In the genomic region with DNA sequence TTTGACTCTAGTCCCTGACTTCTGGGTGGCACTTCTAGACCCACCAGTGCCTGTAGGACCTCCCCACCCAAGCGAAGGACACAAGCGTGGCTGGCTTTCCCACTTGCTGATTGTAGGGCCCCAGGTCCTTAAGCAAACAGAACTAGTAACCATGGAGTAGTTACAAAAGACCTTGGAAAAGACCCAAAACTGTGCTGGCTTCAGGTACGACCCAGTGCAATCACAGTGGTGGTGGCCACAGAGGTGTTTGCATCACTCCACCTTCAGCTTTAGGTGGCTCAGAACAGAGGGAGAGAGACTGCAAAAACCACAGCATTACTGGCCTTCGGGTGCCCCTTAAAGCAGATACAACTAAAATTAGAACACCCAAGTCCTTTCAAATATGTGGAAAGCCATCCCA, we compare ENCODE assay signal across 2 cellular contexts.
TF ChIP-seq lines count a peak whose summit lies in the region.

No MANE protein-coding gene starts in this region.

TF ChIP-seq in liver, 16 proteins besides CTCF, POLR2A, EP300 and RAD21 (continued from another document):
- no peak for TF ChIP-seq REST (IDR thresholded peaks at IDR 0.05)
- TF ChIP-seq, protein P1, sequence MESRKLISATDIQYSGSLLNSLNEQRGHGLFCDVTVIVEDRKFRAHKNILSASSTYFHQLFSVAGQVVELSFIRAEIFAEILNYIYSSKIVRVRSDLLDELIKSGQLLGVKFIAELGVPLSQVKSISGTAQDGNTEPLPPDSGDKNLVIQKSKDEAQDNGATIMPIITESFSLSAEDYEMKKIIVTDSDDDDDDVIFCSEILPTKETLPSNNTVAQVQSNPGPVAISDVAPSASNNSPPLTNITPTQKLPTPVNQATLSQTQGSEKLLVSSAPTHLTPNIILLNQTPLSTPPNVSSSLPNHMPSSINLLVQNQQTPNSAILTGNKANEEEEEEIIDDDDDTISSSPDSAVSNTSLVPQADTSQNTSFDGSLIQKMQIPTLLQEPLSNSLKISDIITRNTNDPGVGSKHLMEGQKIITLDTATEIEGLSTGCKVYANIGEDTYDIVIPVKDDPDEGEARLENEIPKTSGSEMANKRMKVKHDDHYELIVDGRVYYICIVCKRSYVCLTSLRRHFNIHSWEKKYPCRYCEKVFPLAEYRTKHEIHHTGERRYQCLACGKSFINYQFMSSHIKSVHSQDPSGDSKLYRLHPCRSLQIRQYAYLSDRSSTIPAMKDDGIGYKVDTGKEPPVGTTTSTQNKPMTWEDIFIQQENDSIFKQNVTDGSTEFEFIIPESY (IDR thresholded peaks at IDR 0.05): no peak
- peak in 1 of 2 donors; percentile 12 for TF ChIP-seq HNF4A (conservative IDR thresholded peaks at IDR 0.05)
- peak; percentile 26 for TF ChIP-seq SP1 (IDR thresholded peaks at IDR 0.05)
- peak; percentile 35 for TF ChIP-seq FOXA2 (IDR thresholded peaks at IDR 0.05)

TF ChIP-seq in HepG2, 621 proteins besides CTCF, POLR2A, EP300 and RAD21 (continued from another document):
- TF ChIP-seq, protein P2, sequence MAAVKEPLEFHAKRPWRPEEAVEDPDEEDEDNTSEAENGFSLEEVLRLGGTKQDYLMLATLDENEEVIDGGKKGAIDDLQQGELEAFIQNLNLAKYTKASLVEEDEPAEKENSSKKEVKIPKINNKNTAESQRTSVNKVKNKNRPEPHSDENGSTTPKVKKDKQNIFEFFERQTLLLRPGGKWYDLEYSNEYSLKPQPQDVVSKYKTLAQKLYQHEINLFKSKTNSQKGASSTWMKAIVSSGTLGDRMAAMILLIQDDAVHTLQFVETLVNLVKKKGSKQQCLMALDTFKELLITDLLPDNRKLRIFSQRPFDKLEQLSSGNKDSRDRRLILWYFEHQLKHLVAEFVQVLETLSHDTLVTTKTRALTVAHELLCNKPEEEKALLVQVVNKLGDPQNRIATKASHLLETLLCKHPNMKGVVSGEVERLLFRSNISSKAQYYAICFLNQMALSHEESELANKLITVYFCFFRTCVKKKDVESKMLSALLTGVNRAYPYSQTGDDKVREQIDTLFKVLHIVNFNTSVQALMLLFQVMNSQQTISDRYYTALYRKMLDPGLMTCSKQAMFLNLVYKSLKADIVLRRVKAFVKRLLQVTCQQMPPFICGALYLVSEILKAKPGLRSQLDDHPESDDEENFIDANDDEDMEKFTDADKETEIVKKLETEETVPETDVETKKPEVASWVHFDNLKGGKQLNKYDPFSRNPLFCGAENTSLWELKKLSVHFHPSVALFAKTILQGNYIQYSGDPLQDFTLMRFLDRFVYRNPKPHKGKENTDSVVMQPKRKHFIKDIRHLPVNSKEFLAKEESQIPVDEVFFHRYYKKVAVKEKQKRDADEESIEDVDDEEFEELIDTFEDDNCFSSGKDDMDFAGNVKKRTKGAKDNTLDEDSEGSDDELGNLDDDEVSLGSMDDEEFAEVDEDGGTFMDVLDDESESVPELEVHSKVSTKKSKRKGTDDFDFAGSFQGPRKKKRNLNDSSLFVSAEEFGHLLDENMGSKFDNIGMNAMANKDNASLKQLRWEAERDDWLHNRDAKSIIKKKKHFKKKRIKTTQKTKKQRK (IDR thresholded peaks at IDR 0.05; ENCODE audit: low read length): no peak
- TF ChIP-seq ZSCAN25 (CRISPR knock-in tag; IDR thresholded peaks at IDR 0.05) (no peak), ZSCAN12 (CRISPR knock-in tag; IDR thresholded peaks at IDR 0.05) (no peak), ZNF577 (CRISPR knock-in tag; IDR thresholded peaks at IDR 0.05; ENCODE audit: borderline replicate concordance, low read depth) (no peak), ZKSCAN8 (CRISPR knock-in tag; IDR thresholded peaks at IDR 0.05; ENCODE audit: borderline replicate concordance) (no peak), PITX1 (CRISPR knock-in tag; IDR thresholded peaks at IDR 0.05) (no peak), ZNF318 (CRISPR knock-in tag; IDR thresholded peaks at IDR 0.05) (no peak), DR1 (CRISPR knock-in tag; IDR thresholded peaks at IDR 0.05) (no peak), ZNF772 (CRISPR knock-in tag; IDR thresholded peaks at IDR 0.05) (no peak), PLSCR1 (CRISPR knock-in tag; IDR thresholded peaks at IDR 0.05; ENCODE audit: borderline replicate concordance) (no peak), FOXO4 (CRISPR knock-in tag; conservative IDR thresholded peaks at IDR 0.05) (no peak), CBFB (CRISPR knock-in tag; IDR thresholded peaks at IDR 0.05) (no peak), ZNF234 (CRISPR knock-in tag; conservative IDR thresholded peaks at IDR 0.05) (no peak)
- TF ChIP-seq, protein P3, sequence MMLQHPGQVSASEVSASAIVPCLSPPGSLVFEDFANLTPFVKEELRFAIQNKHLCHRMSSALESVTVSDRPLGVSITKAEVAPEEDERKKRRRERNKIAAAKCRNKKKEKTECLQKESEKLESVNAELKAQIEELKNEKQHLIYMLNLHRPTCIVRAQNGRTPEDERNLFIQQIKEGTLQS (CRISPR knock-in tag; IDR thresholded peaks at IDR 0.05): no peak
- TF ChIP-seq, protein P1 (CRISPR knock-in tag; IDR thresholded peaks at IDR 0.05): no peak
